Comparison of ENCODE assay signal across 9 cellular contexts in genomic region chr1:218348628-218349185, GRCh38. TPM values are rescaled to one million over a fixed set of nuclear protein-coding genes. Genes with fewer than 3 reads are reported as not detected.
A peak's percentile ranks its signal among the peaks of the same experiment; 100 is the strongest.
DNase-seq lines count a peak whose midpoint lies in the region; ATAC-seq and TF ChIP-seq lines count a peak whose summit lies in the region.
"Had no signal": no experiment of that assay in that cellular context is flagged by ENCODE, and none has a peak within 500 bp of the region (broad histone marks: within the 10 kb centered on the region; RNA-seq: fewer than 3 reads in every experiment).

No MANE protein-coding gene starts in this region.

- H3K36me3 ChIP-seq in ascending aorta (no peaks in the 10 kb centered on the region), thoracic aorta (no peaks in the 10 kb centered on the region)
- H3K36me3 ChIP-seq in CD4-positive, alpha-beta memory T cell (ENCODE audit: insufficient read depth, low read length), result no peaks in the 10 kb centered on the region

- peaks cover 0 to 3% (median 0%) of the 10 kb centered on the region in 8 donors for H3K9me3 Mint-ChIP-seq in CD4-positive, alpha-beta memory T cell
- H3K9me3 Mint-ChIP-seq: nephron progenitor cell had no signal

- TF ChIP-seq CTCF in ascending aorta (IDR thresholded peaks at IDR 0.05) (no peak), thoracic aorta (IDR thresholded peaks at IDR 0.05) (no peak)

- CTCF ChIA-PET in CD4-positive, alpha-beta memory T cell (lab: Charles Lee; ENCODE audit: partially characterized antibody), result no interaction called here

- H3K27ac ChIP-seq in ascending aorta, result peak overlapping the region; percentile 81 to 89
- peak overlapping the region; percentile 27 for H3K27ac ChIP-seq in layer of hippocampus (ENCODE audit: low read depth, low read length)
- peak overlapping the region; percentile 78 to 86 for H3K27ac ChIP-seq in thoracic aorta
- no peak overlapping the region for H3K27ac ChIP-seq in CD4-positive, alpha-beta memory T cell (ENCODE audit: low read depth, low read length)

- peak overlapping the region in 1 of 8 donors; percentile 9 for H3K4me3 Mint-ChIP-seq in CD4-positive, alpha-beta memory T cell

- ATAC-seq in thoracic aorta (ENCODE audit: insufficient number of reproducible peaks, low FRiP score, low read depth), result no peak

- H3K27me3 ChIP-seq in ascending aorta (no peaks in the 10 kb centered on the region), layer of hippocampus (ENCODE audit: control insufficient read depth, insufficient read depth, low read length) (no peaks in the 10 kb centered on the region), thoracic aorta (replicated peaks; ENCODE audit: insufficient read depth) (no peaks in the 10 kb centered on the region)
- no peaks in the 10 kb centered on the region for H3K27me3 ChIP-seq in CD4-positive, alpha-beta memory T cell (ENCODE audit: insufficient read depth, low read length)

- H3K9me3 ChIP-seq in ascending aorta (no peaks in the 10 kb centered on the region), thoracic aorta (no peaks in the 10 kb centered on the region)
- no peaks in the 10 kb centered on the region for H3K9me3 ChIP-seq in CD4-positive, alpha-beta memory T cell (ENCODE audit: control insufficient read depth in 1 of 2, low read length in 2 of 2)

- intact Hi-C loops in ascending aorta (cut with DNase I), result loop anchor here (5.0 to 10.0 kb wide), 5 partner anchors 316 to 949 kb away; partner anchors contain the start of gene LYPLAL1
- intact Hi-C loops in CD4-positive, alpha-beta memory T cell (cut with micrococcal nuclease), result loop anchor here (5.0 kb wide), 1 partner anchor 824 kb away; the partner anchor contains the start of gene LYPLAL1

- peak overlapping the region; percentile 88 to 89 for H3K4me3 ChIP-seq in ascending aorta
- peak overlapping the region; percentile 83 for H3K4me3 ChIP-seq in thoracic aorta
- H3K4me3 ChIP-seq in CD4-positive, alpha-beta memory T cell (ENCODE audit: low read length in 2 of 2), result no peak overlapping the region

- peaks cover 28 to 41% (median 34%) of the 10 kb centered on the region in 4 donors for H3K4me1 Mint-ChIP-seq in CD4-positive, alpha-beta memory T cell

- peaks cover 3 to 9% of the 10 kb centered on the region in 2 donors for H3K27me3 Mint-ChIP-seq in CD4-positive, alpha-beta memory T cell

- no peaks in the 10 kb centered on the region for H3K36me3 Mint-ChIP-seq in CD4-positive, alpha-beta memory T cell

- H3K4me1 ChIP-seq in ascending aorta, result peaks cover 0 to 6% of the 10 kb centered on the region in 2 donors
- peaks cover 28 to 43% of the 10 kb centered on the region in 2 donors for H3K4me1 ChIP-seq in thoracic aorta (ENCODE audit: control insufficient read depth in 1 of 2, low read depth in 2 of 2)
- peaks cover 46% of the 10 kb centered on the region for H3K4me1 ChIP-seq in CD4-positive, alpha-beta memory T cell (ENCODE audit: insufficient read depth, low read length)

- POLR2A ChIA-PET in CD4-positive, alpha-beta memory T cell (lab: Charles Lee; ENCODE audit: partially characterized antibody), result no interaction called here

- H3K27ac Mint-ChIP-seq in CD4-positive, alpha-beta memory T cell, result peak overlapping the region in 1 of 7 donors; percentile 11
- H3K27ac Mint-ChIP-seq: nephron progenitor cell had no signal

- DNase-seq in M059J (ENCODE audit: low read depth), result peak; percentile 59
- no peak for DNase-seq in ascending aorta (ENCODE audit: low spot score in 2 of 2)
- DNase-seq in thoracic aorta (ENCODE audit: low spot score), result no peak
- no peak for DNase-seq in SKM-1 treated with dmso at 0.1 percent for 144 hours (lab: John Stamatoyannopoulos, UW; ENCODE audit: unreplicated experiment)
- DNase-seq in HUDEP-2 (lab: John Stamatoyannopoulos, UW; ENCODE audit: unreplicated experiment in 76 of 76), result no peak
- no peak for DNase-seq in CD4-positive, alpha-beta memory T cell
- DNase-seq: nephron progenitor cell, T-helper 9 cell had no signal

RNA-seq across cellular contexts. Expression of gene TGFB2, which starts 3.6 kb away (rescaled TPM):
- 50.4 and 74.2 TPM in 2 replicates for total RNA-seq in M059J (2014; rRNA removed; shearing (Covaris generic))
- total RNA-seq in ascending aorta, result 9.9 TPM
- 1 to 10 TPM; 9.1 to 9.2 TPM for total RNA-seq in thoracic aorta
- not detected for total RNA-seq in CD4-positive, alpha-beta memory T cell
- polyA plus RNA-seq in CD4-positive, alpha-beta memory T cell, result not detected

Comparison
In these comparisons a context has a peak if more than half of its experiments do, and no peak if none do; other contexts are left out.
1. H3K4me3 ChIP-seq: peak in ascending aorta (2 of 2) and thoracic aorta (single experiment); none in CD4-positive, alpha-beta memory T cell (0 of 2).
2. RNA of gene TGFB2, which starts 3.6 kb away (total RNA-seq): 50.4 to 74.2 TPM in M059J, 9.9 TPM in ascending aorta (single experiment) and 9.1 to 9.2 TPM in thoracic aorta; not detected in CD4-positive, alpha-beta memory T cell; every median in the first group is over 4 times any median in the second.